11 cellular contexts compared by ENCODE assay signal in genomic region chr3:116020495-116020894, GRCh38.
DNase-seq lines count a peak whose midpoint lies in the region; ATAC-seq, FAIRE-seq and TF ChIP-seq lines count a peak whose summit lies in the region.
"Had no signal": no experiment of that assay in that cellular context is flagged by ENCODE, and none has a peak within 500 bp of the region (broad histone marks: within the 10 kb centered on the region; RNA-seq: fewer than 3 reads in every experiment).

No MANE protein-coding gene starts in this region.

- FAIRE-seq in kidney (lab: Jason Lieb, UNC) = no peak

- H3K9ac ChIP-seq in kidney (ENCODE audit: low read length in 2 of 2) = no peak overlapping the region

- H3K9me3 ChIP-seq in lower lobe of right lung (no peaks in the 10 kb centered on the region), kidney (ENCODE audit: control insufficient read depth in 1 of 2, low read length in 2 of 2) (no peaks in the 10 kb centered on the region), left lung (no peaks in the 10 kb centered on the region)
- H3K9me3 ChIP-seq: right atrium auricular region had no signal

- ATAC-seq in GM18520 (IDR thresholded peaks at IDR 0.05; ENCODE audit: unreplicated experiment) (peak; percentile 92), lower lobe of right lung (peak; percentile 39 to 63), left lung (no peak)
- ATAC-seq: PC-3 had no signal

- no peaks in the 10 kb centered on the region for H3K36me3 ChIP-seq in lower lobe of right lung
- no peaks in the 10 kb centered on the region for H3K36me3 ChIP-seq in kidney (ENCODE audit: control insufficient read depth in 1 of 2, insufficient read depth in 2 of 2, low read length in 2 of 2)
- H3K36me3 ChIP-seq in left lung = no peaks in the 10 kb centered on the region
- H3K36me3 ChIP-seq: right atrium auricular region had no signal

- DNase-seq in HCEC 1CT = peak; percentile 75
- peak; percentile 11 for DNase-seq in NB4 (ENCODE audit: low read depth)
- DNase-seq in lower lobe of right lung = no peak
- no peak for DNase-seq in kidney
- no peak for DNase-seq in activated naive CD4-positive, alpha-beta T cell treated with Interleukin-2 at 50 U/mL for 16 hours
- DNase-seq in nucleus accumbens (lab: John Stamatoyannopoulos, UW) = no peak
- DNase-seq in left lung = no peak
- DNase-seq: PC-3; stimulated activated naive B cell treated with anti-CD40 and anti-IgM and Interleukin-4, amounts not matched to agents 10 μg/mL and 1 μg/mL and 100 μg/mL, for 72 hours had no signal

- H3K27ac ChIP-seq in lower lobe of right lung = no peak overlapping the region
- H3K27ac ChIP-seq in kidney (ENCODE audit: low read depth in 2 of 2, low read length in 2 of 2) = no peak overlapping the region
- no peak overlapping the region for H3K27ac ChIP-seq in left lung
- H3K27ac ChIP-seq: right atrium auricular region had no signal

- TF ChIP-seq CTCF in NB4 (IDR thresholded peaks at IDR 0.05; ENCODE audit: low read depth, low read length) (no peak), lower lobe of right lung (IDR thresholded peaks at IDR 0.05) (no peak), kidney (IDR thresholded peaks at IDR 0.05; ENCODE audit: borderline replicate concordance, extremely low read depth, insufficient read depth) (no peak), left lung (IDR thresholded peaks at IDR 0.05) (no peak)

- no peak for TF ChIP-seq POLR2A in NB4 (IDR thresholded peaks at IDR 0.05; ENCODE audit: extremely low read depth, insufficient read length)

- H3K4me3 ChIP-seq in NB4 (ENCODE audit: low read depth, low read length) (no peak overlapping the region), lower lobe of right lung (no peak overlapping the region), kidney (ENCODE audit: low read length in 2 of 2) (no peak overlapping the region), left lung (no peak overlapping the region)
- H3K4me3 ChIP-seq: right atrium auricular region had no signal

- no peaks in the 10 kb centered on the region for H3K27me3 ChIP-seq in lower lobe of right lung (ENCODE audit: low read depth)
- no peaks in the 10 kb centered on the region for H3K27me3 ChIP-seq in left lung
- H3K27me3 ChIP-seq: right atrium auricular region had no signal

- intact Hi-C loops in lower lobe of right lung (cut with DNase I) = no loop called here
- intact Hi-C loops in kidney (cut with DNase I) = no loop called here
- intact Hi-C loops in left lung (cut with DNase I) = no loop called here

- no peaks in the 10 kb centered on the region for H3K4me1 ChIP-seq in lower lobe of right lung
- H3K4me1 ChIP-seq in kidney (ENCODE audit: control insufficient read depth in 1 of 2, insufficient read depth in 1 of 2, low read depth in 1 of 2, low read length in 2 of 2) = no peaks in the 10 kb centered on the region
- no peaks in the 10 kb centered on the region for H3K4me1 ChIP-seq in left lung
- H3K4me1 ChIP-seq: right atrium auricular region had no signal

Comparison
In these comparisons a context has a peak if more than half of its experiments do, and no peak if none do; other contexts are left out.
1. DNase-seq: peak in HCEC 1CT (single experiment) and NB4 (single experiment); none in lower lobe of right lung (single experiment), kidney (single experiment), activated naive CD4-positive, alpha-beta T cell treated with Interleukin-2 at 50 U/mL for 16 hours (single experiment), nucleus accumbens (0 of 56) and left lung (0 of 2).